1 cellular context compared by ENCODE assay signal in the genomic region with DNA sequence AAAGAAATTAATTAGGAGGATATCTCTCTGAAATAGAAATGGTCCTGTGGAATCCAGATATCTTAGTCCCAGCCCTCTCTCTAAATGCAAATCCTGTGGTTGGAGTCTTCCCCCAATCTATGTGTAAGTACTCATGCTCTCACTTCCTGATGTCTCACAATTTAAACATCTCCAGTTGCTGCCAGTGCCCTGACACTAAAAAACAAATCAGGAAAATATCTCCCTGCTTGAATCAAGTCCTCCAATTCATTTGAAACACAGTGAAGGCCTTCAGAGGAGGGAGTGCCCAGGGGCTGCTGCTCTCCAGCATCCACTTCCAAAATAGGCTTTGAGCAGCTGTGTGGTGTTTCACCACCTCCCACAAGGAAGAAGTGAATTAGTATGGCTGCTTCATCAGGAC.
TF ChIP-seq lines count a peak whose summit lies in the region.

No MANE protein-coding gene starts in this region.

TF ChIP-seq in IMR-90, 13 proteins besides CTCF, POLR2A, EP300 and RAD21 (continued from another document):
- TF ChIP-seq SMC3 (IDR thresholded peaks at IDR 0.05; ENCODE audit: low read depth, low read length) (no peak), MXI1 (IDR thresholded peaks at IDR 0.05; ENCODE audit: borderline replicate concordance, low read depth, low read length) (no peak), CHD1 (IDR thresholded peaks at IDR 0.05; ENCODE audit: low read depth, low read length) (no peak), RFX5 (IDR thresholded peaks at IDR 0.05; ENCODE audit: low read depth, low read length) (no peak), MAZ (IDR thresholded peaks at IDR 0.05; ENCODE audit: borderline replicate concordance, low read depth, low read length) (no peak)
TF ChIP-seq in IMR-90: peak in this region for 0.
